ENCODE assay signal across 25 cellular contexts in genomic region chr17:15268465-15268864, GRCh38. TPM values are rescaled to one million over a fixed set of nuclear protein-coding genes. Genes with fewer than 3 reads are reported as not detected.
DNase-seq lines count a peak whose midpoint lies in the region; ATAC-seq and TF ChIP-seq lines count a peak whose summit lies in the region.
"Had no signal": no experiment of that assay in that cellular context is flagged by ENCODE, and none has a peak within 500 bp of the region (broad histone marks: within the 10 kb centered on the region; RNA-seq: fewer than 3 reads in every experiment).

No MANE protein-coding gene starts in this region.

- H3K27ac ChIP-seq in right atrium auricular region, result no peak overlapping the region
- H3K27ac ChIP-seq in temporal lobe (ENCODE audit: low read depth, low read length), result peak overlapping the region; percentile 55
- H3K27ac ChIP-seq in mesendoderm (ENCODE audit: low read depth, low read length), result no peak overlapping the region
- H3K27ac ChIP-seq: BLaER1, HL-60, PC-9, SJSA1 had no signal

- no peak overlapping the region for H3K18ac ChIP-seq in mesendoderm (ENCODE audit: low read length)

- no peak overlapping the region for H2BK5ac ChIP-seq in mesendoderm (ENCODE audit: low read length)

- no peak overlapping the region for H3K56ac ChIP-seq in mesendoderm (ENCODE audit: low read length)

- H3K36me3 ChIP-seq in right atrium auricular region (no peaks in the 10 kb centered on the region), mesendoderm (ENCODE audit: control insufficient read depth, insufficient read depth, low read length) (no peaks in the 10 kb centered on the region)
- H3K36me3 ChIP-seq: BLaER1, SJSA1 had no signal

- no peaks in the 10 kb centered on the region for H3K27me3 ChIP-seq in right atrium auricular region
- H3K27me3 ChIP-seq in mesendoderm (ENCODE audit: insufficient read depth, low read length, poor library complexity), result peaks cover 4% of the 10 kb centered on the region
- H3K27me3 ChIP-seq: SJSA1 had no signal

- no peak overlapping the region for H2BK120ac ChIP-seq in mesendoderm (ENCODE audit: low read depth, low read length)

- H3K23ac ChIP-seq in mesendoderm (ENCODE audit: low read length), result no peak overlapping the region

- intact Hi-C loops in left ventricle myocardium superior (cut with micrococcal nuclease), result loop anchor here (10.0 kb wide), 2 partner anchors 166 to 236 kb away; no protein-coding TSS in a partner anchor

- H3K4me2 ChIP-seq in mesendoderm (ENCODE audit: low read length), result no peak overlapping the region
- H3K4me2 ChIP-seq: BLaER1, PC-9 had no signal

- ATAC-seq in left ventricle myocardium superior (peak; percentile 40), GM19397 (IDR thresholded peaks at IDR 0.05; ENCODE audit: unreplicated experiment) (no peak)
- ATAC-seq: HCT116, K562 had no signal

- no peak overlapping the region for H4K8ac ChIP-seq in mesendoderm (ENCODE audit: low read depth, low read length)

- H3K79me2 ChIP-seq in mesendoderm (ENCODE audit: control insufficient read depth, insufficient read depth, low read length), result no peaks in the 10 kb centered on the region

- TF ChIP-seq CTCF in right atrium auricular region (IDR thresholded peaks at IDR 0.05), result no peak

- H2BK15ac ChIP-seq in mesendoderm (replicated peaks; ENCODE audit: low read depth), result no peak overlapping the region

- no CpG with 5 or more reads among the region's 1 CpG for WGBS in mesendoderm (ENCODE audit: extremely low coverage, insufficient coverage, low lambda C conversion rate)

- H3K4me3 ChIP-seq in right atrium auricular region (no peak overlapping the region), mesendoderm (ENCODE audit: low read length) (no peak overlapping the region)
- H3K4me3 ChIP-seq: BLaER1, K562, PC-9, SJSA1 had no signal

- peaks cover 0 to 34% of the 10 kb centered on the region in 2 donors for H3K4me1 ChIP-seq in right atrium auricular region
- H3K4me1 ChIP-seq in mesendoderm (ENCODE audit: control insufficient read depth, low read depth, low read length), result no peaks in the 10 kb centered on the region
- H3K4me1 ChIP-seq: BLaER1 had no signal

- DNase-seq in left ventricle myocardium superior, result no peak
- DNase-seq in right atrium auricular region (ENCODE audit: low spot score), result no peak
- DNase-seq in islet precursor cell, result peak; percentile 50
- DNase-seq in NOMO-1 treated with DMSO at 0.1 percent for 48 hours (lab: John Stamatoyannopoulos, UW; ENCODE audit: unreplicated experiment), result no peak
- no peak for DNase-seq in mesendoderm
- DNase-seq: CD4-positive, CD25-positive, alpha-beta regulatory T cell; DMS153; DND-41; Kasumi-1; NCI-H1092 treated with DMSO at 0.1 percent for 48 hours; NCI-H1436; NCI-H187 treated with DMSO at 0.1 percent for 48 hours; NCI-H446; NCI-H524 treated with DMSO at 0.1 percent for 48 hours; NCI-H774; NK-92 treated with Interleukin-12 subunit alpha and Interleukin-12 subunit beta, amount 100 ng/mL, for 24 hours; PC-9; Right ventricle myocardium superior had no signal

- H3K79me1 ChIP-seq in mesendoderm (ENCODE audit: low read length), result no peaks in the 10 kb centered on the region

- H3K9me3 ChIP-seq in right atrium auricular region, result no peaks in the 10 kb centered on the region
- H3K9me3 ChIP-seq: BLaER1, SJSA1 had no signal

- H2AK5ac ChIP-seq in mesendoderm (ENCODE audit: low read length), result no peak overlapping the region

- H3K9ac ChIP-seq in mesendoderm (ENCODE audit: low read length), result no peak overlapping the region
- H3K9ac ChIP-seq: BLaER1 had no signal

- no peak overlapping the region for H4K5ac ChIP-seq in mesendoderm (ENCODE audit: low read length)

- H3K4ac ChIP-seq in mesendoderm (ENCODE audit: low read depth, low read length), result no peak overlapping the region

RNA-seq across cellular contexts. Expression of gene PMP22, which starts 3.3 kb away (rescaled TPM):
- total RNA-seq in left ventricle myocardium superior, result 179 TPM
- 100 to 1,000 TPM; 160 to 164 TPM for total RNA-seq in right atrium auricular region
- total RNA-seq in temporal lobe, result 9.1 TPM
- 3.7 TPM for polyA plus RNA-seq in mesendoderm (2013, experiment 1 of 2)
- 3.4 TPM for polyA plus RNA-seq in mesendoderm (2013, experiment 2 of 2)
- total RNA-seq: CD4-positive, CD25-positive, alpha-beta regulatory T cell had no signal
- polyA plus RNA-seq: CD4-positive, CD25-positive, alpha-beta regulatory T cell had no signal

Comparison
In these comparisons a context has a peak if more than half of its experiments do, and no peak if none do; other contexts are left out.
1. RNA of gene PMP22, which starts 3.3 kb away (total RNA-seq): 179 TPM in left ventricle myocardium superior (single experiment) and 160 to 164 TPM in right atrium auricular region; 9.1 TPM in temporal lobe (single experiment); every median in the first group is over 10 times any median in the second.